In the genomic region with DNA sequence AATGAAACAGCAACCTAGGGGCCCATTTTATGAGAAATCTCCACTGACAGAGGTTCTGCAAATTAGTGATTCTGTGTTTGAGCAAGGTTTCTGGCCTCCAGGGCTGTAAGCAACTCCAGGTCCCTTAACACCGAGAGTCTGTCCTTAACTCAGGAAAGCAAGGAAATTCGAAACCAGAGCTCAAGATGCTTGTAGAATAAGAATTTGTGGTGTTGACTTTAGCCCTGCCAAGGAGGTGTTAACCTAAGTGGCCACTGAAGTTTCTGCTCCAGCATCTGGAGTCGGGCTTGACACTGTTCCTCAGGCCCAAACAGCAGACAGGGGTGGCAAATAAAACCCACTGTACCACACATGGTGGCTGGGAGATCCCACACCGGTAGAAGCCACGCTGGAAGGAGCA, we compare ENCODE assay signal across 29 cellular contexts.
DNase-seq lines count a peak whose midpoint lies in the region; ATAC-seq and TF ChIP-seq lines count a peak whose summit lies in the region.
"Had no signal": no experiment of that assay in that cellular context is flagged by ENCODE, and none has a peak within 500 bp of the region (broad histone marks: within the 10 kb centered on the region; RNA-seq: fewer than 3 reads in every experiment).

No MANE protein-coding gene starts in this region.

- DNase-seq in HCT116 (ENCODE audit: low read depth, low spot score) = no peak
- DNase-seq in WTC11 (ENCODE audit: low spot score) = no peak
- DNase-seq in left lung = no peak
- DNase-seq in SW480 (ENCODE audit: low spot score) = no peak
- no peak for DNase-seq in COR-L47 (lab: John Stamatoyannopoulos, UW)
- DNase-seq in spleen = no peak
- DNase-seq: activated CD4-positive, alpha-beta T cell treated with anti-CD3 and anti-CD28 coated beads, Interleukin-2, amount 50 U/mL, for 48 hours; activated CD4-positive, CD25-positive, alpha-beta regulatory T cell treated with anti-CD3 and anti-CD28 coated beads, Interleukin-2, amount 50 U/mL, for 72 hours; activated naive CD4-positive, alpha-beta T cell; activated T-cell treated with anti-CD3 and anti-CD28 coated beads, Interleukin-2, amount 50 U/mL, for 72 hours; foreskin melanocyte; H7; heart right ventricle; kidney glomerular epithelial cell; mucosa of descending colon; NCI-H2227 treated with DMSO at 0.1 percent for 48 hours; NCI-H526 treated with DMSO at 0.1 percent for 48 hours; psoas muscle; Right ventricle myocardium superior; stimulated activated CD4-positive, alpha-beta T cell treated with anti-CD3 and anti-CD28 coated beads, Interleukin-4, amount 100 ng/mL, for 24 hours; T-helper 2 cell had no signal

- H3K4me2 ChIP-seq in BLaER1 (peak overlapping the region; percentile 43), HCT116 (ENCODE audit: low read length) (0 out of 2 replicates have a peak overlapping the region, but pooled peaks have one; percentile 44)

- H3K36me3 Mint-ChIP-seq in WTC11 = 0 out of 2 replicates have a peak, but pooled peaks cover 2% of the 10 kb centered on the region
- H3K36me3 Mint-ChIP-seq: natural killer cell treated with Interleukin-12 subunit alpha and Interleukin-12 subunit beta and Interleukin-15 and Interleukin-18, amount 100 ng/mL, for 72 hours; type B pancreatic cell had no signal

- intact Hi-C loops in HCT116 (cut with micrococcal nuclease) (no loop called here), left lung (cut with DNase I) (no loop called here), spleen (cut with DNase I; ENCODE audit: low total_unique reads) (no loop called here)

- 0 out of 2 replicates have a peak, but pooled peaks have one; percentile 9 for ATAC-seq in HCT116
- peak; percentile 77 for ATAC-seq in WTC11
- peak; percentile 70 for ATAC-seq in left lung
- no peak for ATAC-seq in GM21423 (IDR thresholded peaks at IDR 0.05; ENCODE audit: unreplicated experiment)
- ATAC-seq: activated T-cell treated with anti-CD3 and anti-CD28 coated beads, Interleukin-2, amount 50 U/mL, for 72 hours; esophagus mucosa; mucosa of descending colon; natural killer cell treated with Interleukin-12 subunit alpha and Interleukin-12 subunit beta and Interleukin-15 and Interleukin-18, amount 100 ng/mL, for 72 hours; Panc1; psoas muscle had no signal

- no peak overlapping the region for H2AFZ ChIP-seq in HCT116 (ENCODE audit: low read depth, low read length, poor library complexity, severe bottlenecking)

- H3K4me3 Mint-ChIP-seq in WTC11 = no peak overlapping the region
- H3K4me3 Mint-ChIP-seq: activated T-cell treated with anti-CD3 and anti-CD28 coated beads, Interleukin-2, amount 50 U/mL, for 72 hours; natural killer cell treated with Interleukin-12 subunit alpha and Interleukin-12 subunit beta and Interleukin-15 and Interleukin-18, amount 100 ng/mL, for 72 hours; type B pancreatic cell had no signal

- H3K4me1 ChIP-seq in BLaER1 = peaks cover 56% of the 10 kb centered on the region
- H3K4me1 ChIP-seq in HCT116 (ENCODE audit: control insufficient read depth in 1 of 2, insufficient read depth in 2 of 2, low read length in 2 of 2) = peaks cover 12% of the 10 kb centered on the region in 2 experiments; a peak in 3 of 4 replicates
- peaks cover 0 to 10% of the 10 kb centered on the region in 2 donors for H3K4me1 ChIP-seq in left lung
- H3K4me1 ChIP-seq in spleen = no peaks in the 10 kb centered on the region
- H3K4me1 ChIP-seq: heart right ventricle, psoas muscle had no signal

- RAD21 ChIA-PET in HCT116 (lab: Charles Lee; ENCODE audit: low non-redundant PET in 1 of 2, low total read pairs in 2 of 2, uncharacterized antibody in 2 of 2, unreplicated experiment in 2 of 2) = no interaction called here

- no peak overlapping the region for H3K27ac Mint-ChIP-seq in WTC11
- H3K27ac Mint-ChIP-seq: activated T-cell treated with anti-CD3 and anti-CD28 coated beads, Interleukin-2, amount 50 U/mL, for 72 hours; natural killer cell treated with Interleukin-12 subunit alpha and Interleukin-12 subunit beta and Interleukin-15 and Interleukin-18, amount 100 ng/mL, for 72 hours had no signal

- no peaks in the 10 kb centered on the region for H3K9me2 ChIP-seq in HCT116 (ENCODE audit: insufficient read depth)

- POLR2A ChIA-PET in HCT116 (lab: Charles Lee) = no interaction called here
- POLR2A ChIA-PET in WTC11 (lab: Charles Lee) = no interaction called here

- H3K36me3 ChIP-seq in BLaER1 = no peaks in the 10 kb centered on the region
- H3K36me3 ChIP-seq in HCT116 (ENCODE audit: control insufficient read depth in 1 of 2, insufficient read depth in 2 of 2, low read length in 2 of 2) = no peaks in the 10 kb centered on the region
- H3K36me3 ChIP-seq in left lung = no peaks in the 10 kb centered on the region
- H3K36me3 ChIP-seq in spleen = no peaks in the 10 kb centered on the region
- H3K36me3 ChIP-seq: heart right ventricle had no signal

- no TSS peak for BruUV-seq in HCT116 (replicated peaks; lab: Mats Ljungman, UMichigan)

- H3K79me2 ChIP-seq in HCT116 (ENCODE audit: insufficient read depth, low read length) = no peaks in the 10 kb centered on the region

- H4K20me1 ChIP-seq in BLaER1 (no peaks in the 10 kb centered on the region), HCT116 (ENCODE audit: insufficient read depth) (no peaks in the 10 kb centered on the region)

- no peak for TF ChIP-seq POLR2A in HCT116 (IDR thresholded peaks at IDR 0.05; ENCODE audit: borderline replicate concordance, extremely low read depth, insufficient read depth, insufficient read length)
- TF ChIP-seq POLR2A in spleen (IDR thresholded peaks at IDR 0.05) = no peak

- TF ChIP-seq CTCF in HCT116 (IDR thresholded peaks at IDR 0.05 in 2 of 3, conservative IDR thresholded peaks at IDR 0.05 in 1 of 3; ENCODE audit: borderline replicate concordance in 1 of 3, insufficient read depth in 1 of 3, low read depth in 2 of 3, low read length in 2 of 3) (no peak), WTC11 (IDR thresholded peaks at IDR 0.05) (no peak), left lung (IDR thresholded peaks at IDR 0.05) (no peak), spleen (IDR thresholded peaks at IDR 0.05 in 8 of 11, conservative IDR thresholded peaks at IDR 0.05 in 3 of 11) (no peak)

- H3K27me3 Mint-ChIP-seq in WTC11 (ENCODE audit: low read depth) = no peaks in the 10 kb centered on the region
- H3K27me3 Mint-ChIP-seq: type B pancreatic cell had no signal

- peaks cover 51% of the 10 kb centered on the region for H3K4me1 Mint-ChIP-seq in WTC11

- TF ChIP-seq RAD21 in HCT116 (IDR thresholded peaks at IDR 0.05; ENCODE audit: low read depth) = no peak

- 46 to 72% (median 66%) methylated on average over 5 of the region's 5 CpGs for WGBS in spleen, 5 donors

- H3K9ac ChIP-seq in BLaER1 (no peak overlapping the region), HCT116 (ENCODE audit: low read length) (no peak overlapping the region)

- H3K4me3 ChIP-seq in BLaER1 = no peak overlapping the region
- H3K4me3 ChIP-seq in HCT116 (replicated peaks in 1 of 2; ENCODE audit: low read depth in 1 of 2, low read length in 2 of 2) = no peak overlapping the region
- H3K4me3 ChIP-seq in left lung = no peak overlapping the region
- no peak overlapping the region for H3K4me3 ChIP-seq in spleen
- H3K4me3 ChIP-seq: heart right ventricle, lung, mucosa of descending colon, psoas muscle had no signal

- H3K27me3 ChIP-seq in BLaER1 = no peaks in the 10 kb centered on the region
- no peaks in the 10 kb centered on the region for H3K27me3 ChIP-seq in HCT116 (ENCODE audit: insufficient read depth, low read length)
- H3K27me3 ChIP-seq in left lung = no peaks in the 10 kb centered on the region
- H3K27me3 ChIP-seq in spleen (replicated peaks in 1 of 7) = no peaks in the 10 kb centered on the region
- H3K27me3 ChIP-seq: heart right ventricle had no signal

- peaks cover 6% of the 10 kb centered on the region; the same call in 1 of the 2 replicates for H3K9me3 ChIP-seq in BLaER1
- no peaks in the 10 kb centered on the region for H3K9me3 ChIP-seq in HCT116 (ENCODE audit: control insufficient read depth in 1 of 2, insufficient read depth in 1 of 2, low read depth in 1 of 2, low read length in 2 of 2)
- no peaks in the 10 kb centered on the region for H3K9me3 ChIP-seq in left lung
- H3K9me3 ChIP-seq in spleen = no peaks in the 10 kb centered on the region
- H3K9me3 ChIP-seq: mucosa of descending colon, psoas muscle had no signal

- H3K27ac ChIP-seq in BLaER1 (no peak overlapping the region), HCT116 (ENCODE audit: low read depth, low read length) (no peak overlapping the region), left lung (no peak overlapping the region), spleen (no peak overlapping the region)
- H3K27ac ChIP-seq: C4-2B, heart right ventricle, psoas muscle had no signal

- CTCF ChIA-PET in HCT116 (lab: Charles Lee) = interaction anchor here (1.2 to 1.8 kb wide), 3 partner anchors 21 to 135 kb away, joined by 3 to 8 read pairs (median 3); no protein-coding TSS in a partner anchor
- CTCF ChIA-PET in WTC11 (lab: Charles Lee) = interaction anchor here (0.8 to 2.0 kb wide), 5 partner anchors 20 to 135 kb away, joined by 3 to 18 read pairs (median 7); no protein-coding TSS in a partner anchor

- peaks cover 6% of the 10 kb centered on the region for H3K9me3 Mint-ChIP-seq in WTC11
- H3K9me3 Mint-ChIP-seq: activated T-cell treated with anti-CD3 and anti-CD28 coated beads, Interleukin-2, amount 50 U/mL, for 72 hours; natural killer cell treated with Interleukin-12 subunit alpha and Interleukin-12 subunit beta and Interleukin-15 and Interleukin-18, amount 100 ng/mL, for 72 hours; type B pancreatic cell had no signal

TF ChIP-seq in HCT116, 20 proteins besides CTCF, POLR2A, EP300 and RAD21 (continues in another document):
- TF ChIP-seq, protein P1, sequence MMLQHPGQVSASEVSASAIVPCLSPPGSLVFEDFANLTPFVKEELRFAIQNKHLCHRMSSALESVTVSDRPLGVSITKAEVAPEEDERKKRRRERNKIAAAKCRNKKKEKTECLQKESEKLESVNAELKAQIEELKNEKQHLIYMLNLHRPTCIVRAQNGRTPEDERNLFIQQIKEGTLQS (IDR thresholded peaks at IDR 0.05) = no peak
- no peak for TF ChIP-seq ELF1 (IDR thresholded peaks at IDR 0.05; ENCODE audit: borderline replicate concordance, low read depth)
- no peak for TF ChIP-seq TCF7L2 (IDR thresholded peaks at IDR 0.05; ENCODE audit: borderline replicate concordance, extremely low read depth, insufficient read depth, insufficient read length)
- no peak for TF ChIP-seq CEBPB (IDR thresholded peaks at IDR 0.05; ENCODE audit: low read depth)
- no peak for TF ChIP-seq CBX3 (IDR thresholded peaks at IDR 0.05; ENCODE audit: low read depth)

TF ChIP-seq in WTC11, 78 proteins besides CTCF, POLR2A, EP300 and RAD21 (continues in another document):
- TF ChIP-seq IRF2 (CRISPR knock-in tag; IDR thresholded peaks at IDR 0.05; ENCODE audit: borderline replicate concordance, low read depth) (no peak), SMAD3 (CRISPR knock-in tag; IDR thresholded peaks at IDR 0.05; ENCODE audit: borderline replicate concordance) (no peak), ZNF396 (CRISPR knock-in tag; IDR thresholded peaks at IDR 0.05; ENCODE audit: borderline replicate concordance) (no peak), ESRRA (CRISPR knock-in tag; IDR thresholded peaks at IDR 0.05; ENCODE audit: borderline replicate concordance) (no peak)
- TF ChIP-seq, protein P2, sequence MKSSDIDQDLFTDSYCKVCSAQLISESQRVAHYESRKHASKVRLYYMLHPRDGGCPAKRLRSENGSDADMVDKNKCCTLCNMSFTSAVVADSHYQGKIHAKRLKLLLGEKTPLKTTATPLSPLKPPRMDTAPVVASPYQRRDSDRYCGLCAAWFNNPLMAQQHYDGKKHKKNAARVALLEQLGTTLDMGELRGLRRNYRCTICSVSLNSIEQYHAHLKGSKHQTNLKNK (CRISPR knock-in tag; IDR thresholded peaks at IDR 0.05) = no peak
